In the genomic region with DNA sequence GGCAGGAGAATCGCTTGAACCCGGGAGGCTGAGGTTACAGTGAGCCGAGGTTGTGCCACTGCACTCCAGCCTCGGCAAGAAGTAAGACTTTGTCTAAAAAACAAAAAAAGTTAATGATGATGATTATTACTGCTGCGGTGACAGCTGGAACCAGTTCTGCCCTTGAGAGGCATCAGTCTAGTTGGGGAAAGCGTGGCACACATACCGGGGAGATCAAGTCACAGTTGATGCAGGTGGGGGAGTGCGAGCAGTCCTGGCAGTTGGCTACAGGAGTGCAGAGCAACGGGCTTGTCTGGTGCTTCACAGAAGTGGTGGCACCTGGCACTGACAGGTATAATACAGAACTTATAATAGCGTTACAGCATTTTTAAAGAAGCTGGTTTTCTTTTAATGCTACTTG, we compare ENCODE assay signal across 20 cellular contexts.
DNase-seq lines count a peak whose midpoint lies in the region; FAIRE-seq and TF ChIP-seq lines count a peak whose summit lies in the region.
"Had no signal": no experiment of that assay in that cellular context is flagged by ENCODE, and none has a peak within 500 bp of the region (broad histone marks: within the 10 kb centered on the region; RNA-seq: fewer than 3 reads in every experiment).

No MANE protein-coding gene starts in this region.

- 0 out of 2 replicates have a peak, but pooled peaks cover 4% of the 10 kb centered on the region for H3K4me1 ChIP-seq in Caco-2
- peaks cover 4 to 15% of the 10 kb centered on the region in 2 donors for H3K4me1 ChIP-seq in thyroid gland
- H3K4me1 ChIP-seq in small intestine (ENCODE audit: control insufficient read depth in 2 of 2, insufficient read depth in 1 of 2, low read depth in 1 of 2, low read length in 1 of 2) = no peaks in the 10 kb centered on the region
- no peaks in the 10 kb centered on the region for H3K4me1 ChIP-seq in H9 (ENCODE audit: insufficient read depth, low read length)
- H3K4me1 ChIP-seq: A549 had no signal

- H3K36me3 ChIP-seq in Caco-2 (ENCODE audit: control insufficient read depth, insufficient read depth, low read length) (no peaks in the 10 kb centered on the region; the same call in none of the 2 replicates), thyroid gland (peaks cover 0 to 5% of the 10 kb centered on the region in 2 donors), small intestine (ENCODE audit: control insufficient read depth in 2 of 2, insufficient read depth in 2 of 2, low read length in 2 of 2) (peaks cover 5% of the 10 kb centered on the region in 2 donors)

- H3K9me3 ChIP-seq in Caco-2 = no peaks in the 10 kb centered on the region
- H3K9me3 ChIP-seq in thyroid gland = no peaks in the 10 kb centered on the region
- no peaks in the 10 kb centered on the region for H3K9me3 ChIP-seq in small intestine (ENCODE audit: control insufficient read depth, low read depth)
- H3K9me3 ChIP-seq in H9 (ENCODE audit: control insufficient read depth, low read depth, low read length) = no peaks in the 10 kb centered on the region
- H3K9me3 ChIP-seq: A549 had no signal

- H3K9me3 Mint-ChIP-seq in Caco-2 (ENCODE audit: unreplicated experiment) = no peaks in the 10 kb centered on the region
- H3K9me3 Mint-ChIP-seq in mesothelial cell of epicardium = no peaks in the 10 kb centered on the region
- H3K9me3 Mint-ChIP-seq in osteocyte (ENCODE audit: unreplicated experiment) = no peaks in the 10 kb centered on the region
- no peaks in the 10 kb centered on the region for H3K9me3 Mint-ChIP-seq in H9
- H3K9me3 Mint-ChIP-seq: CD4-positive, alpha-beta memory T cell; HFFc6 had no signal

- H2BK5ac ChIP-seq in H9 (ENCODE audit: insufficient read length, low read length) = no peak overlapping the region

- no peaks in the 10 kb centered on the region for H3K23me2 ChIP-seq in H9 (ENCODE audit: insufficient read length, low read depth, low read length, poor library complexity, severe bottlenecking)

- CTCF ChIA-PET in Caco-2 (lab: Charles Lee) = no interaction called here

- H3K27me3 Mint-ChIP-seq in Caco-2 (ENCODE audit: insufficient read depth, unreplicated experiment) = no peaks in the 10 kb centered on the region
- peaks cover 6% of the 10 kb centered on the region for H3K27me3 Mint-ChIP-seq in mesothelial cell of epicardium (ENCODE audit: low read depth)
- peaks cover 26% of the 10 kb centered on the region for H3K27me3 Mint-ChIP-seq in osteocyte (ENCODE audit: unreplicated experiment)
- peaks cover 2% of the 10 kb centered on the region for H3K27me3 Mint-ChIP-seq in H9 (ENCODE audit: low read depth)

- H3K4ac ChIP-seq in H9 (ENCODE audit: low read depth, low read length) = no peak overlapping the region

- H4K91ac ChIP-seq in H9 (ENCODE audit: insufficient read length, low read depth, low read length) = no peak overlapping the region

- H3K36me3 Mint-ChIP-seq in Caco-2 (ENCODE audit: insufficient read depth, unreplicated experiment) (peaks cover 75% of the 10 kb centered on the region), mesothelial cell of epicardium (peaks cover 22% of the 10 kb centered on the region), osteocyte (ENCODE audit: unreplicated experiment) (peaks cover 3% of the 10 kb centered on the region), H9 (ENCODE audit: insufficient read depth in 1 of 3, low read depth in 3 of 3) (peaks cover 0 to 6% (median 5%) of the 10 kb centered on the region in 3 experiments; a peak in 3 of 7 replicates)
- H3K36me3 Mint-ChIP-seq: CD4-positive, alpha-beta memory T cell had no signal

- H2AFZ ChIP-seq in H9 (ENCODE audit: low read length) = no peak overlapping the region

- DNase-seq in Caco-2 (no peak), mesothelial cell of epicardium (ENCODE audit: low spot score in 2 of 2, unreplicated experiment in 2 of 2) (no peak), osteocyte (ENCODE audit: extremely low spot score, unreplicated experiment) (peak; percentile 51), thyroid gland (peak; percentile 17 to 42), small intestine (no peak), H9 (no peak)
- DNase-seq in activated CD4-positive, alpha-beta T cell treated with anti-CD3 and anti-CD28 coated beads for 48 hours = no peak
- DNase-seq: 8988T; ACHN; C1 segment of cervical spinal cord; CD4-positive, alpha-beta memory T cell; COR-L47; DMS153; DND-41; H7; HFFc6 had no signal

- FAIRE-seq in small intestine (lab: Jason Lieb, UNC) = no peak
- FAIRE-seq: A549, G401.6, GM12892, H1 had no signal

- H3K4me3 Mint-ChIP-seq in Caco-2 (ENCODE audit: unreplicated experiment) = no peak overlapping the region
- no peak overlapping the region for H3K4me3 Mint-ChIP-seq in mesothelial cell of epicardium
- H3K4me3 Mint-ChIP-seq in osteocyte (ENCODE audit: unreplicated experiment) = no peak overlapping the region
- H3K4me3 Mint-ChIP-seq in H9 = no peak overlapping the region
- H3K4me3 Mint-ChIP-seq: CD4-positive, alpha-beta memory T cell; HFFc6 had no signal

- no peaks in the 10 kb centered on the region for H3K79me1 ChIP-seq in H9 (ENCODE audit: insufficient read depth, low read depth, low read length, poor library complexity, severe bottlenecking)

- intact Hi-C loops in Caco-2 (cut with micrococcal nuclease; ENCODE audit: unreplicated experiment) = loop anchor here (5.0 to 10.0 kb wide), 2 partner anchors 343 to 1026 kb away; partner anchors contain the start of gene KIAA1217
- intact Hi-C loops in thyroid gland (cut with DNase I) = loop anchor here (10.0 kb wide), 2 partner anchors 1036 to 1396 kb away; no protein-coding TSS in a partner anchor

- H4K5ac ChIP-seq in H9 (ENCODE audit: insufficient read length, low read depth, low read length) = no peak overlapping the region

- no peaks in the 10 kb centered on the region for H3K79me2 ChIP-seq in H9 (ENCODE audit: insufficient read depth, low read length)

- H2BK15ac ChIP-seq in H9 (ENCODE audit: low read depth, low read length) = no peak overlapping the region

- H3K4me2 ChIP-seq in H9 (ENCODE audit: insufficient read depth, insufficient read length, low read length) = no peak overlapping the region
- H3K4me2 ChIP-seq: A549 had no signal

- TF ChIP-seq POLR2A in thyroid gland (IDR thresholded peaks at IDR 0.05) = no peak

- H3K56ac ChIP-seq in H9 (ENCODE audit: insufficient read length, low read depth, low read length) = no peak overlapping the region

- H3K4me1 Mint-ChIP-seq in Caco-2 (ENCODE audit: low read depth, unreplicated experiment) (no peaks in the 10 kb centered on the region), mesothelial cell of epicardium (no peaks in the 10 kb centered on the region), osteocyte (ENCODE audit: unreplicated experiment) (no peaks in the 10 kb centered on the region), H9 (peaks cover 19 to 22% of the 10 kb centered on the region in 2 experiments)
- H3K4me1 Mint-ChIP-seq: CD4-positive, alpha-beta memory T cell had no signal

- 73 to 75% methylated on average over 10 of the region's 10 CpGs for WGBS in thyroid gland, 2 donors
- 84 to 85% (median 85%) methylated on average over 10 of the region's 10 CpGs for WGBS in small intestine, 3 donors
- WGBS in H9 (ENCODE audit: extremely low coverage, insufficient read length, low lambda C conversion rate) = no CpG with 5 or more reads among the region's 10 CpGs

- no peak overlapping the region for H2AK5ac ChIP-seq in H9 (ENCODE audit: insufficient read length, low read length)

- H2BK20ac ChIP-seq in H9 (ENCODE audit: low read depth, low read length, poor library complexity, severe bottlenecking) = no peak overlapping the region

- peak overlapping the region; percentile 42 for H3K27ac Mint-ChIP-seq in Caco-2 (ENCODE audit: unreplicated experiment)
- peak overlapping the region; percentile 35 for H3K27ac Mint-ChIP-seq in mesothelial cell of epicardium
- no peak overlapping the region for H3K27ac Mint-ChIP-seq in osteocyte (ENCODE audit: unreplicated experiment)
- H3K27ac Mint-ChIP-seq in H9 = no peak overlapping the region
- H3K27ac Mint-ChIP-seq: CD4-positive, alpha-beta memory T cell; HFFc6 had no signal

- no peak overlapping the region for H3K23ac ChIP-seq in H9 (ENCODE audit: insufficient read length, low read depth, low read length)

- H3K27me3 ChIP-seq in Caco-2 (replicated peaks; ENCODE audit: control insufficient read depth, insufficient read depth, low read length) (no peaks in the 10 kb centered on the region), thyroid gland (no peaks in the 10 kb centered on the region), small intestine (ENCODE audit: control insufficient read depth in 2 of 2, insufficient read depth in 2 of 2, low read length in 2 of 2) (no peaks in the 10 kb centered on the region), H9 (ENCODE audit: insufficient read depth, low read length) (no peaks in the 10 kb centered on the region)

- no peak overlapping the region for H3K14ac ChIP-seq in H9 (ENCODE audit: insufficient read depth, low read length)

- no peak overlapping the region for H3T11ph ChIP-seq in H9 (ENCODE audit: low read length)

- POLR2A ChIA-PET in Caco-2 (lab: Charles Lee) = interaction anchor here (0.5 kb wide), 1 partner anchor 131 kb away, joined by 9 read pairs; no protein-coding TSS in a partner anchor

- H3K9ac ChIP-seq in H9 (ENCODE audit: extremely low read depth, insufficient read length, low read length) = no peak overlapping the region

- no peaks in the 10 kb centered on the region for H4K20me1 ChIP-seq in H9 (ENCODE audit: control insufficient read depth, insufficient read depth, insufficient read length)

- no peak overlapping the region for H3K18ac ChIP-seq in H9 (ENCODE audit: insufficient read length, low read depth, low read length)

- BruUV-seq in Caco-2 (replicated peaks; lab: Mats Ljungman, UMichigan) = no TSS peak

- H3K4me3 ChIP-seq in Caco-2 (ENCODE audit: low read depth, low read length) = no peak overlapping the region
- H3K4me3 ChIP-seq in thyroid gland (replicated peaks in 1 of 3) = no peak overlapping the region
- H3K4me3 ChIP-seq in small intestine (ENCODE audit: low read depth in 1 of 2, low read length in 2 of 2) = no peak overlapping the region
- H3K4me3 ChIP-seq: A549 had no signal

- H2BK12ac ChIP-seq in H9 (ENCODE audit: insufficient read length, low read depth, low read length) = no peak overlapping the region

- H2BK120ac ChIP-seq in H9 (ENCODE audit: low read depth, low read length, poor library complexity, severe bottlenecking) = no peak overlapping the region

- TF ChIP-seq CTCF in Caco-2 (IDR thresholded peaks at IDR 0.05; ENCODE audit: insufficient read depth in 1 of 2, low read depth in 1 of 2, low read length in 1 of 2, severe bottlenecking in 1 of 2, unreplicated experiment in 1 of 2) = no peak
- no peak for TF ChIP-seq CTCF in mesothelial cell of epicardium (IDR thresholded peaks at IDR 0.05; ENCODE audit: unreplicated experiment)
- no peak for TF ChIP-seq CTCF in osteocyte (IDR thresholded peaks at IDR 0.05)
- no peak for TF ChIP-seq CTCF in thyroid gland (IDR thresholded peaks at IDR 0.05)
- TF ChIP-seq CTCF in H9 (conservative IDR thresholded peaks at IDR 0.05) = no peak

- no peak overlapping the region for H4K8ac ChIP-seq in H9 (replicated peaks; ENCODE audit: insufficient read length, low read depth, low read length)

- H3K27ac ChIP-seq in thyroid gland = no peak overlapping the region
- no peak overlapping the region for H3K27ac ChIP-seq in small intestine (ENCODE audit: low read depth in 1 of 2, low read length in 1 of 2)
- H3K27ac ChIP-seq in H9 (ENCODE audit: insufficient read length, low read depth, low read length) = no peak overlapping the region
- H3K27ac ChIP-seq: A549 had no signal

Comparison
In these comparisons a context has a peak if more than half of its experiments do, and no peak if none do; other contexts are left out.
1. DNase-seq: peak in osteocyte (single experiment) and thyroid gland (2 of 2); none in Caco-2 (0 of 2), mesothelial cell of epicardium (0 of 2), activated CD4-positive, alpha-beta T cell treated with anti-CD3 and anti-CD28 coated beads for 48 hours (single experiment), small intestine (single experiment) and H9 (single experiment).
2. H3K27ac Mint-ChIP-seq: peak in Caco-2 (single experiment) and mesothelial cell of epicardium (single experiment); none in osteocyte (single experiment) and H9 (0 of 3).